8 cellular contexts compared by ENCODE assay signal in the genomic region with DNA sequence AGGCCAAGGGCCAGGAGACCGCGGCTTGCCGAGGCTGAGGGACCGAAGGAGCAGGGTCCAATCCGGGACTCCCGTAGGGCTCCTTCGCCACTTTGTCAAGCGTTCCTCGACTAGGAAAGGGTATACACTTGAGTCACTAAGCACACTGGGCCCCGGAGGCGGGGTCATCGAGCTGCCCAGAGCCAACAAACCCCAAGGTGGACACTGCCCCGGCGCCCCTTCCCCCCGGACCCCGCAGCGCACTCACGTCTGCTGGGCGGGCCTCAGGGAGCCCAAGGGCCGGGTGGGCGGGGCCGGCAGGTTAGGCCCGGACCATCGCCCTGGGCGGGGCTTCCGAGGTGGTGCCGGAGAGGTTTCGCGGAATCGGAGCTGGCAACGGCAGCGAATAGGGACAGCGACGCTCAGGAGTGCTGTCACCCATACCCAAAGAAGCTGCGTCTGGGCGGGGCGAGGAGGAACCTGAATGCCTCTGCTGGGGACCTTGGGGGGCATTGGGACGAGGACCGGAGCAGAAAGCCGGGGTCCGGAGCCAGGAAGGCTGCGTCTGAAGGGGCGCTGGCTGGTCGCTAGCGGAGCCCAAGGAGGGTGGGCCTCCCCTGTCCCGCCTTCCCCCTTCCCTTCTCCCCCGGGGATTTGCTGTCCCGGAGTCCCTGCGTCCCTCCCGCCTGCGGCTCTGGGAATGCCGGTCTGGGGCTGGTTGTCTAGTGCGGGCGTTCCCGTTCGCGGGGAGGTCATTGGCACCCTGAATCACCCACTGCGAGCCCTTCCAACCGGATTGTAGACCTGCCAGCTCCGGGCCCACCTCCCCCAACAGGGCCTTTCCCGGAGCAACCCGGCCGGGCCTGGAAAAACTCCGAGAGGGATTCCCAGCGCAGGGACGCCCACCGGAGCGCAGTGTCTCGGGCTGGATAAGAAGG.
DNase-seq lines count a peak whose midpoint lies in the region.

No MANE protein-coding gene starts in this region.

- peak overlapping the region; percentile 24 for H2BK15ac ChIP-seq in neuronal stem cell (ENCODE audit: low read length)

- H3K23ac ChIP-seq in neuronal stem cell (ENCODE audit: low read depth, low read length, poor library complexity) = peak overlapping the region; percentile 91

- no peak overlapping the region for H4K91ac ChIP-seq in neuronal stem cell (ENCODE audit: low read depth, low read length, poor library complexity)

- H3K36me3 ChIP-seq in esophagus (ENCODE audit: control insufficient read depth in 2 of 2, insufficient read depth in 2 of 2, low read length in 1 of 2) (peaks cover 3 to 16% of the 10 kb centered on the region in 2 donors), neuronal stem cell (replicated peaks in 1 of 2; ENCODE audit: control insufficient read depth in 2 of 2, insufficient read depth in 2 of 2, low read length in 2 of 2) (peaks cover 0 to 3% of the 10 kb centered on the region in 2 donors), thymus (ENCODE audit: control insufficient read depth, insufficient read depth) (peaks cover 24% of the 10 kb centered on the region)

- H2AK5ac ChIP-seq in neuronal stem cell (ENCODE audit: low read depth, low read length) = no peak overlapping the region

- no peaks in the 10 kb centered on the region for H3K79me1 ChIP-seq in neuronal stem cell (ENCODE audit: low read depth, low read length)

- no peak overlapping the region for H3K4ac ChIP-seq in neuronal stem cell (ENCODE audit: low read length)

- no peak overlapping the region for H2BK120ac ChIP-seq in neuronal stem cell (ENCODE audit: low read depth, low read length)

- H2BK5ac ChIP-seq in neuronal stem cell (ENCODE audit: low read length) = no peak overlapping the region

- no peak overlapping the region for H3K9ac ChIP-seq in neuronal stem cell (ENCODE audit: low read depth, low read length, poor library complexity)

- peak overlapping the region; percentile 96 for H3K4me2 ChIP-seq in neuronal stem cell (ENCODE audit: insufficient read depth, low read length, poor library complexity, severe bottlenecking)

- peak overlapping the region; percentile 88 to 90 for H3K27ac ChIP-seq in esophagus (ENCODE audit: low read depth in 2 of 2, low read length in 1 of 2)
- H3K27ac ChIP-seq in neuronal stem cell (replicated peaks; ENCODE audit: low read length) = no peak overlapping the region
- H3K27ac ChIP-seq in thymus (ENCODE audit: low read depth) = peak overlapping the region; percentile 49

- no peak overlapping the region for H4K8ac ChIP-seq in neuronal stem cell (ENCODE audit: low read depth, low read length)

- H2BK12ac ChIP-seq in neuronal stem cell (ENCODE audit: low read length) = peak overlapping the region; percentile 63

- peak overlapping the region; percentile 61 to 72 for H3K4me3 ChIP-seq in esophagus (ENCODE audit: low read depth in 1 of 2, low read length in 2 of 2)
- peak overlapping the region in 1 of 2 donors; percentile 76 for H3K4me3 ChIP-seq in neuronal stem cell (ENCODE audit: low read length in 2 of 2)
- H3K4me3 ChIP-seq in thymus (ENCODE audit: low read length) = peak overlapping the region; percentile 43

- peak overlapping the region; percentile 40 for H2AFZ ChIP-seq in neuronal stem cell (ENCODE audit: low read length)

- no peaks in the 10 kb centered on the region for H3K27me3 ChIP-seq in esophagus (ENCODE audit: control insufficient read depth in 1 of 2, insufficient read depth in 2 of 2, low read length in 2 of 2)
- H3K27me3 ChIP-seq in neuronal stem cell (ENCODE audit: control insufficient read depth in 3 of 3, insufficient read depth in 3 of 3, low read depth in 1 of 3, low read length in 3 of 3) = peaks cover 29 to 54% (median 40%) of the 10 kb centered on the region in 3 experiments
- H3K27me3 ChIP-seq in thymus (ENCODE audit: control insufficient read depth, insufficient read depth) = peaks cover 22% of the 10 kb centered on the region

- H3K14ac ChIP-seq in neuronal stem cell (ENCODE audit: low read length) = no peak overlapping the region

- H3K9me3 ChIP-seq in esophagus (ENCODE audit: control insufficient read depth in 2 of 2, insufficient read depth in 1 of 2, low read depth in 1 of 2, low read length in 1 of 2) (no peaks in the 10 kb centered on the region), neuronal stem cell (replicated peaks in 1 of 2; ENCODE audit: control insufficient read depth in 2 of 2, insufficient read depth in 1 of 2, low read depth in 1 of 2, low read length in 2 of 2) (no peaks in the 10 kb centered on the region), thymus (ENCODE audit: control insufficient read depth) (no peaks in the 10 kb centered on the region)

- peak overlapping the region; percentile 91 for H3K18ac ChIP-seq in neuronal stem cell (ENCODE audit: low read length)

- WGBS in esophagus, 2 donors = 1 to 3% methylated on average over 64 to 69 of the region's 69 CpGs
- no CpG with 5 or more reads among the region's 69 CpGs for WGBS in neuronal stem cell (ENCODE audit: extremely low coverage in 2 of 2, insufficient read length in 2 of 2, insufficient replicate concordance in 1 of 2), 2 donors
- 4% methylated on average over 69 of the region's 69 CpGs for WGBS in thymus

- peak; percentile 44 for DNase-seq in DMS153 treated with DMSO at 0.1 percent for 48 hours (lab: John Stamatoyannopoulos, UW; ENCODE audit: unreplicated experiment)
- DNase-seq in NCI-H187 (lab: John Stamatoyannopoulos, UW) = peak; percentile 41 to 46
- peak; percentile 64 for DNase-seq in activated T-cell treated with anti-CD3 and anti-CD28 coated beads for 1 hour (ENCODE audit: low read depth)
- no peak for DNase-seq in neuronal stem cell (ENCODE audit: low spot score)
- DNase-seq in cerebellar cortex (ENCODE audit: low spot score) = no peak
- DNase-seq in occipital lobe (lab: John Stamatoyannopoulos, UW) = no peak

- H3K4me1 ChIP-seq in esophagus (ENCODE audit: control insufficient read depth in 2 of 2, insufficient read depth in 2 of 2, low read length in 1 of 2) (peaks cover 3 to 29% of the 10 kb centered on the region in 2 donors), neuronal stem cell (ENCODE audit: control insufficient read depth in 2 of 2, insufficient read depth in 1 of 2, low read depth in 1 of 2, low read length in 2 of 2) (peaks cover 16 to 19% of the 10 kb centered on the region in 2 donors), thymus (ENCODE audit: control insufficient read depth, insufficient read depth, low read length) (peaks cover 16% of the 10 kb centered on the region)

Comparison
In these comparisons a context has a peak if more than half of its experiments do, and no peak if none do; other contexts are left out.
1. DNase-seq: peak in DMS153 treated with DMSO at 0.1 percent for 48 hours (single experiment), NCI-H187 (2 of 2) and activated T-cell treated with anti-CD3 and anti-CD28 coated beads for 1 hour (single experiment); none in neuronal stem cell (single experiment), cerebellar cortex (single experiment) and occipital lobe (single experiment).